In the genomic region with DNA sequence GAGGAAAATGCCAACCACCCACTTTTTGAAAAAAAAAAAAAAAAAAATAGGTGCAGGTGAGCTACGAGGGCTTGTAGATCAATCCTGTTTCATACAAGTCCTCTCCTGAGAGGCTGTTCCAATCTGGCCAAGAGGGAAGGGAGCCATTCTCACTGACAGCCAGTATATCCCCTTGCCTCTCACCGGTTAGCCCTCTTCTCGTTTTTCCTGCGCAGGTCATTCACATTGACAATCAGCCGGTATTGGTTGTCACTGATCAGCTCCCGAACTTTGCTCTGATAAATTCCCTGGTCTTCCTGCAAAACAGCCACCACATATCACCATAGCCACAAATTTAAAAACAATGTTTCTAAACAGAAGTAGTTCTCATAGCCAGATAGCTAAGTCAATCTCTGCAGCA, we compare ENCODE assay signal across 13 cellular contexts. TPM values are rescaled to one million over a fixed set of nuclear protein-coding genes. Genes with fewer than 3 reads are reported as not detected.
DNase-seq lines count a peak whose midpoint lies in the region; ATAC-seq and TF ChIP-seq lines count a peak whose summit lies in the region.
"Had no signal": no experiment of that assay in that cellular context is flagged by ENCODE, and none has a peak within 500 bp of the region (broad histone marks: within the 10 kb centered on the region; RNA-seq: fewer than 3 reads in every experiment).

No MANE protein-coding gene starts in this region.

- H3K4me3 ChIP-seq in Panc1 (ENCODE audit: low read depth in 2 of 2, low read length in 2 of 2) (peak overlapping the region; percentile 84 to 93), fibroblast of lung (replicated peaks in 1 of 4; ENCODE audit: control extremely low read depth in 1 of 4, insufficient read depth in 1 of 4, low read depth in 3 of 4, low read length in 4 of 4) (peak overlapping the region; percentile 69 to 91 (median 76))

- intact Hi-C loops in Panc1 (cut with micrococcal nuclease; ENCODE audit: unreplicated experiment): loop anchor here (10.0 kb wide), 1 partner anchor 382 kb away; no protein-coding TSS in a partner anchor

- no peak for ATAC-seq in Panc1
- ATAC-seq in HG03045 (IDR thresholded peaks at IDR 0.05; ENCODE audit: unreplicated experiment): no peak

- peak overlapping the region; percentile 89 for H3K4me2 ChIP-seq in fibroblast of lung (ENCODE audit: extremely low read depth, insufficient read depth, low read length)

- H3K9ac ChIP-seq in fibroblast of lung (ENCODE audit: insufficient read depth, low read length): no peak overlapping the region

- TF ChIP-seq CTCF in Panc1 (IDR thresholded peaks at IDR 0.05) (no peak), fibroblast of lung (conservative IDR thresholded peaks at IDR 0.05 in 1 of 2, IDR thresholded peaks at IDR 0.05 in 1 of 2; ENCODE audit: low read depth in 1 of 2, low read length in 2 of 2) (no peak), type B pancreatic cell (conservative IDR thresholded peaks at IDR 0.05) (no peak)

- peaks cover 20% of the 10 kb centered on the region for H3K36me3 Mint-ChIP-seq in activated naive CD4-positive, alpha-beta T cell treated with anti-CD3 and anti-CD28 coated beads, Interleukin-2, amount 50 U/mL, for 24 hours
- peaks cover 29% of the 10 kb centered on the region for H3K36me3 Mint-ChIP-seq in type B pancreatic cell

- peaks cover 20% of the 10 kb centered on the region for H3K79me2 ChIP-seq in fibroblast of lung (ENCODE audit: control insufficient read depth, insufficient read depth, low read length)

- H3K27ac Mint-ChIP-seq in activated naive CD4-positive, alpha-beta T cell treated with anti-CD3 and anti-CD28 coated beads, Interleukin-2, amount 50 U/mL, for 24 hours: peak overlapping the region; percentile 37
- peak overlapping the region; percentile 11 for H3K27ac Mint-ChIP-seq in type B pancreatic cell

- H3K27ac ChIP-seq in Panc1 (ENCODE audit: low read length): peak overlapping the region; percentile 91
- H3K27ac ChIP-seq in fibroblast of lung (ENCODE audit: insufficient read depth, low read length): no peak overlapping the region
- H3K27ac ChIP-seq: uterus had no signal

- no peaks in the 10 kb centered on the region for H4K20me1 ChIP-seq in fibroblast of lung (ENCODE audit: control insufficient read depth, extremely low read depth, insufficient read depth, low read length)

- in situ Hi-C loops in Panc1 (cut with HindIII; ENCODE audit: low pct_unique_long_range_greater_than_20kb, low sequenced_read_pairs): loop anchor here (10.0 kb wide), 1 partner anchor 122 kb away; no protein-coding TSS in a partner anchor

- no peak overlapping the region for H2AFZ ChIP-seq in fibroblast of lung (ENCODE audit: low read length)

- peaks cover 56% of the 10 kb centered on the region for H3K4me1 Mint-ChIP-seq in activated naive CD4-positive, alpha-beta T cell treated with anti-CD3 and anti-CD28 coated beads, Interleukin-2, amount 50 U/mL, for 24 hours
- peaks cover 17% of the 10 kb centered on the region for H3K4me1 Mint-ChIP-seq in type B pancreatic cell (ENCODE audit: unreplicated experiment)

- H3K4me1 ChIP-seq in Panc1 (ENCODE audit: control insufficient read depth, insufficient read depth, low read length): peaks cover 15% of the 10 kb centered on the region
- peaks cover 3% of the 10 kb centered on the region for H3K4me1 ChIP-seq in fibroblast of lung (ENCODE audit: control insufficient read depth, extremely low read depth, insufficient read depth, low read length)
- H3K4me1 ChIP-seq: uterus had no signal

- no peaks in the 10 kb centered on the region for H3K9me3 ChIP-seq in Panc1 (ENCODE audit: control insufficient read depth, insufficient read depth, low read depth, low read length)
- no peaks in the 10 kb centered on the region for H3K9me3 ChIP-seq in fibroblast of lung (ENCODE audit: control insufficient read depth, insufficient read depth, low read depth, low read length)
- H3K9me3 ChIP-seq: uterus had no signal

- POLR2A ChIA-PET in Panc1 (lab: Charles Lee): interaction anchor here (0.6 kb wide), 1 partner anchor 44 kb away, joined by 5 read pairs; no protein-coding TSS in a partner anchor

- no peak for DNase-seq in activated naive CD4-positive, alpha-beta T cell treated with anti-CD3 and anti-CD28 coated beads, Interleukin-2, amount 50 U/mL, for 16 hours
- no peak for DNase-seq in Panc1 (ENCODE audit: low read depth, low spot score)
- no peak for DNase-seq in fibroblast of lung (ENCODE audit: low read depth in 2 of 2)
- DNase-seq in type B pancreatic cell (ENCODE audit: extremely low spot score, unreplicated experiment): no peak
- no peak for DNase-seq in NCI-H526 treated with DMSO at 0.1 percent for 48 hours (lab: John Stamatoyannopoulos, UW)
- no peak for DNase-seq in NCI-H2227 (lab: John Stamatoyannopoulos, UW; ENCODE audit: unreplicated experiment)
- DNase-seq: COR-L47; midbrain; NCI-H1105; stimulated activated CD4-positive, alpha-beta T cell treated with anti-CD3 and anti-CD28 coated beads, Interleukin-4, amount 100 ng/mL, for 24 hours; uterus had no signal

- CTCF ChIA-PET in Panc1 (lab: Charles Lee): interaction anchor here (0.6 kb wide), 1 partner anchor 120 kb away, joined by 3 read pairs; no protein-coding TSS in a partner anchor

- H3K4me3 Mint-ChIP-seq in activated naive CD4-positive, alpha-beta T cell treated with anti-CD3 and anti-CD28 coated beads, Interleukin-2, amount 50 U/mL, for 24 hours: no peak overlapping the region
- no peak overlapping the region for H3K4me3 Mint-ChIP-seq in type B pancreatic cell

- H3K27me3 ChIP-seq in Panc1 (ENCODE audit: control insufficient read depth, insufficient read depth, low read length) (no peaks in the 10 kb centered on the region), fibroblast of lung (ENCODE audit: control insufficient read depth, insufficient read depth, low read length) (no peaks in the 10 kb centered on the region)
- H3K27me3 ChIP-seq: uterus had no signal

- H3K27me3 Mint-ChIP-seq in activated naive CD4-positive, alpha-beta T cell treated with anti-CD3 and anti-CD28 coated beads, Interleukin-2, amount 50 U/mL, for 24 hours: no peaks in the 10 kb centered on the region
- no peaks in the 10 kb centered on the region for H3K27me3 Mint-ChIP-seq in type B pancreatic cell

- no peaks in the 10 kb centered on the region for H3K9me3 Mint-ChIP-seq in activated naive CD4-positive, alpha-beta T cell treated with anti-CD3 and anti-CD28 coated beads, Interleukin-2, amount 50 U/mL, for 24 hours
- no peaks in the 10 kb centered on the region for H3K9me3 Mint-ChIP-seq in type B pancreatic cell

- BruUV-seq in Panc1 (replicated peaks; lab: Mats Ljungman, UMichigan): no TSS peak

- peaks cover 47% of the 10 kb centered on the region for H3K36me3 ChIP-seq in Panc1 (ENCODE audit: control insufficient read depth, insufficient read depth, low read length)
- peaks cover 5% of the 10 kb centered on the region for H3K36me3 ChIP-seq in fibroblast of lung (ENCODE audit: control insufficient read depth, insufficient read depth, low read length)
- H3K36me3 ChIP-seq: uterus had no signal

RNA-seq across cellular contexts. Expression of a gene that starts 1.4 kb away (rescaled TPM):
- total RNA-seq in Panc1 (2021; ENCODE audit: unreplicated experiment) (107 TPM), fibroblast of lung (15.9 and 18.0 TPM in 2 replicates), type B pancreatic cell (ENCODE audit: low replicate concordance) (68.2 and 122 TPM in 2 replicates)
- 60.2 TPM for polyA plus RNA-seq in Panc1 (2012; ENCODE audit: insufficient read length)
- 40.3 and 89.5 TPM in 2 replicates for polyA plus RNA-seq in fibroblast of lung
- polyA plus RNA-seq in fibroblast of lung (2012): 24.5 and 57.0 TPM in 2 replicates
- 27.7 and 117 TPM in 2 replicates for polyA minus RNA-seq in fibroblast of lung (ENCODE audit: low replicate concordance)

RNA-seq across cellular contexts. Expression of a gene that starts 38.8 kb away (rescaled TPM):
- total RNA-seq in Panc1 (2021; ENCODE audit: unreplicated experiment) (not detected), fibroblast of lung (not detected in 2 replicates), type B pancreatic cell (ENCODE audit: low replicate concordance) (not detected in 2 replicates)
- polyA plus RNA-seq in Panc1 (2012; ENCODE audit: insufficient read length): not detected
- not detected in 2 replicates for polyA plus RNA-seq in fibroblast of lung
- polyA plus RNA-seq in fibroblast of lung (2012): not detected in 2 replicates
- polyA minus RNA-seq in fibroblast of lung (ENCODE audit: low replicate concordance): not detected in 2 replicates
- total RNA-seq: uterus had no signal
